Comparison of ENCODE assay signal across 8 cellular contexts in the genomic region with DNA sequence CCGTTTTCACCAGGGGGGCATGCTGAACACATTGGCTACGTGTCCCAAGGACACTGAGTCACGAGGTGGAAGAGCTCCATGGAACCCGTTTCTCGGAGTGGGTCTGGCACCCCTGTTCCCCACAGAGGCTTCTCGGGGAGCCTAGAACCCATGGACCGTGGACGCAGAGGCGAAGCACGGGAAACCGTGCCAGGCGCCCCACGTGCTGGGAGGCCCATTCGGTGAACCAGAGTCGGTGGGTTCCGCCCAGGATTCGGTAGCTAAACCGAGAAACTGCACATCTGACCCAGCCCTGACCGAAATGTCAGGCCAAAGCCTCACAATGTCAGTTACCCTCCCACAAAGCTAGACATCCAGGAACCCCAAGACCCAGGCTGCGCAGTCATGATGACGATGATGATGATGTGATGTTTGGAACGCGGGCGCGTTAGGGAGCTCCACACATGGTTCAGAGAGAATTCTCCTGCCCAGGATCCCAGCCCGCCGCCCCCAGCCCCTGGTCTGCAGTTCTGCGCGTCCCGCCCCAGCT. TPM values are rescaled to one million over a fixed set of nuclear protein-coding genes. Genes with fewer than 3 reads are reported as not detected.
A peak's percentile ranks its signal among the peaks of the same experiment; 100 is the strongest.
DNase-seq lines count a peak whose midpoint lies in the region; ATAC-seq, FAIRE-seq and TF ChIP-seq lines count a peak whose summit lies in the region.

No MANE protein-coding gene starts in this region.

- H3K27me3 Mint-ChIP-seq in activated T-cell treated with anti-CD3 and anti-CD28 coated beads, Interleukin-2, amount 50 U/mL, for 72 hours (ENCODE audit: low read depth) = no peaks in the 10 kb centered on the region
- H3K27me3 Mint-ChIP-seq in glutamatergic neuron (ENCODE audit: unreplicated experiment) = peaks cover 27% of the 10 kb centered on the region

- peak overlapping the region; percentile 84 to 91 for H3K4me3 Mint-ChIP-seq in activated T-cell treated with anti-CD3 and anti-CD28 coated beads, Interleukin-2, amount 50 U/mL, for 72 hours
- H3K4me3 Mint-ChIP-seq in glutamatergic neuron (ENCODE audit: unreplicated experiment) = peak overlapping the region; percentile 94

- no peak for FAIRE-seq in pancreas (lab: Jason Lieb, UNC)

- 10 to 13% methylated on average over 30 of the region's 30 CpGs for WGBS in pancreas, 2 donors

- peaks cover 48% of the 10 kb centered on the region for H3K4me1 Mint-ChIP-seq in activated T-cell treated with anti-CD3 and anti-CD28 coated beads, Interleukin-2, amount 50 U/mL, for 72 hours (ENCODE audit: low read depth)
- peaks cover 1% of the 10 kb centered on the region for H3K4me1 Mint-ChIP-seq in glutamatergic neuron (ENCODE audit: low read depth, unreplicated experiment)

- H3K27me3 ChIP-seq in ACC112 (ENCODE audit: insufficient read depth, low read length) (no peaks in the 10 kb centered on the region), HL-60 (ENCODE audit: insufficient read depth, poor library complexity, severe bottlenecking) (no peaks in the 10 kb centered on the region), pancreas (no peaks in the 10 kb centered on the region)

- H3K9me3 ChIP-seq in pancreas = no peaks in the 10 kb centered on the region

- H3K36me3 ChIP-seq in ACC112 (ENCODE audit: insufficient read depth, low read length) = no peaks in the 10 kb centered on the region
- H3K36me3 ChIP-seq in pancreas = no peaks in the 10 kb centered on the region

- no peaks in the 10 kb centered on the region for H3K36me3 Mint-ChIP-seq in activated T-cell treated with anti-CD3 and anti-CD28 coated beads, Interleukin-2, amount 50 U/mL, for 72 hours (ENCODE audit: insufficient read depth in 2 of 2)
- H3K36me3 Mint-ChIP-seq in glutamatergic neuron (ENCODE audit: unreplicated experiment) = no peaks in the 10 kb centered on the region

- H3K9me3 Mint-ChIP-seq in activated T-cell treated with anti-CD3 and anti-CD28 coated beads, Interleukin-2, amount 50 U/mL, for 72 hours = no peaks in the 10 kb centered on the region
- H3K9me3 Mint-ChIP-seq in glutamatergic neuron (ENCODE audit: unreplicated experiment) = peaks cover 28% of the 10 kb centered on the region

- ATAC-seq in GM19324 (IDR thresholded peaks at IDR 0.05; ENCODE audit: low FRiP score, unreplicated experiment) = peak; percentile 17
- peak; percentile 27 to 39 for ATAC-seq in activated T-cell treated with anti-CD3 and anti-CD28 coated beads, Interleukin-2, amount 50 U/mL, for 72 hours (replicated peaks in 1 of 2)
- ATAC-seq in pancreas = peak in 2 of 4 donors; percentile 18 to 26

- peak in 1 of 2 experiments; percentile 44 for DNase-seq in HL-60 (ENCODE audit: low read depth in 1 of 2, low spot score in 1 of 2)
- DNase-seq in activated T-cell treated with anti-CD3 and anti-CD28 coated beads, Interleukin-2, amount 50 U/mL, for 72 hours = no peak
- DNase-seq in glutamatergic neuron = no peak
- DNase-seq in pancreas = peak in 4 of 6 donors; percentile 37 to 75 (median 60)
- DNase-seq in NCI-H524 treated with DMSO at 0.1 percent for 48 hours (lab: John Stamatoyannopoulos, UW) = no peak
- DNase-seq in NCI-H2107 (lab: John Stamatoyannopoulos, UW) = no peak

- TF ChIP-seq CTCF in HL-60 (IDR thresholded peaks at IDR 0.05; ENCODE audit: insufficient read depth, low read length) (no peak), glutamatergic neuron (IDR thresholded peaks at IDR 0.05; ENCODE audit: partially characterized antibody, unreplicated experiment) (no peak), pancreas (IDR thresholded peaks at IDR 0.05) (no peak)

- H2AFZ ChIP-seq in ACC112 (ENCODE audit: low read length, unreplicated experiment) = peak overlapping the region; percentile 57

- peaks cover 15% of the 10 kb centered on the region for H3K4me1 ChIP-seq in ACC112 (ENCODE audit: control insufficient read depth, insufficient read depth, low read length, unreplicated experiment)
- no peaks in the 10 kb centered on the region for H3K4me1 ChIP-seq in pancreas

- H3K4me3 ChIP-seq in ACC112 (ENCODE audit: low read depth, low read length) (peak overlapping the region; percentile 90), HL-60 (replicated peaks; ENCODE audit: insufficient read depth, low read length) (peak overlapping the region; percentile 69), pancreas (peak overlapping the region; percentile 50 to 81 (median 63))

- H3K79me2 ChIP-seq in ACC112 (ENCODE audit: control insufficient read depth, insufficient read depth, low read length, unreplicated experiment) = no peaks in the 10 kb centered on the region

- intact Hi-C loops in pancreas (cut with DNase I) = no loop called here

- H3K27ac Mint-ChIP-seq in activated T-cell treated with anti-CD3 and anti-CD28 coated beads, Interleukin-2, amount 50 U/mL, for 72 hours = peak overlapping the region; percentile 94
- H3K27ac Mint-ChIP-seq in glutamatergic neuron (ENCODE audit: unreplicated experiment) = peak overlapping the region; percentile 73

- H3K27ac ChIP-seq in ACC112 (ENCODE audit: low read depth, low read length) (peak overlapping the region; percentile 72), HL-60 (replicated peaks) (peak overlapping the region; percentile 75), pancreas (peak overlapping the region; percentile 26 to 66 (median 58))

RNA-seq across cellular contexts. Expression of a gene that starts 28.5 kb away (rescaled TPM):
- total RNA-seq in activated T-cell treated with anti-CD3 and anti-CD28 coated beads, Interleukin-2, amount 50 U/mL, for 72 hours = under 1 TPM; 0.12 to 0.16 TPM
- total RNA-seq in glutamatergic neuron (ENCODE audit: unreplicated experiment) (0.37 TPM), pancreas (1 to 10 TPM; 2.6 to 9.3 (median 6.2) TPM)
- 10 to 100 TPM in 1 of 2 donors, 1 to 10 TPM in 1; 5.4 to 30.5 TPM for polyA plus RNA-seq in pancreas

Comparison
In these comparisons a context has a peak if more than half of its experiments do, and no peak if none do; other contexts are left out.
1. DNase-seq: peak in pancreas (4 of 6); none in activated T-cell treated with anti-CD3 and anti-CD28 coated beads, Interleukin-2, amount 50 U/mL, for 72 hours (0 of 2), glutamatergic neuron (single experiment), NCI-H524 treated with DMSO at 0.1 percent for 48 hours (single experiment) and NCI-H2107 (single experiment).
2. Peak in every context shown above with its lines, with median percentiles within 50 percentile points of each other: H3K27ac ChIP-seq and H3K4me3 ChIP-seq.